In the genomic region with DNA sequence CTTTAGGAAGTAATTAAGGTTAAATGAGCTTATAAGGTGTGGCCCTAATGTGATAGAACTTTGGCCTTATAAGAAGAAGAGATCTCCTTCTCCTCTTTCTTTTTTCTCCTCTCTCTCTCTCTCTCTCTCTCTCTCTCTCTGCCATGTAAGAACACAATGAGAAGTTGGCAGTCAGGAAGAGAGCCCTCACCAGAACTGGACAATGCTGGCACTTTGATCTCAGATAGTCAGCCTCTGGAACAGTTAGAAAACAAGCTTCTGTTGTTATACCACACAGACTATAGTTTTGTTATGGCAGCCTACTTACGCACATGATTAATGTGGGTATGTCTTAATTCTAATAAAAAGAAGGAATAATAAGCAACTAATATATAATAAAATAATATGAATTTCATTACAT, we compare ENCODE assay signal across 27 cellular contexts.
"Had no signal": no experiment of that assay in that cellular context is flagged by ENCODE, and none has a peak within 500 bp of the region (broad histone marks: within the 10 kb centered on the region; RNA-seq: fewer than 3 reads in every experiment).

No MANE protein-coding gene starts in this region.

- H3K27ac Mint-ChIP-seq: activated CD4-positive, alpha-beta memory T cell treated with anti-CD3 and anti-CD28 coated beads for 36 hours; activated CD4-positive, alpha-beta T cell treated with anti-CD3 and anti-CD28 coated beads for 36 hours; activated CD4-positive, alpha-beta T cell treated with anti-CD3 and anti-CD28 coated beads, Interleukin-2, amount 10 ng/mL, durations not matched to agents 24 days and 14 days; activated CD8-positive, alpha-beta memory T cell treated with anti-CD3 and anti-CD28 coated beads, Interleukin-2, amount 10 ng/mL, durations not matched to agents 7 days and 5 days; activated CD8-positive, alpha-beta T cell treated with anti-CD3 and anti-CD28 coated beads, Interleukin-2, amount 10 ng/mL, durations not matched to agents 7 days and 5 days; activated naive CD4-positive, alpha-beta T cell treated with anti-CD3 and anti-CD28 coated beads for 36 hours; activated naive CD4-positive, alpha-beta T cell treated with anti-CD3 and anti-CD28 coated beads, Interleukin-2, amount 50 U/mL, for 24 hours; activated naive CD8-positive, alpha-beta T cell treated with anti-CD3 and anti-CD28 coated beads for 36 hours; activated naive CD8-positive, alpha-beta T cell treated with anti-CD3 and anti-CD28 coated beads, Interleukin-2, amount 50 U/mL, for 24 hours; activated T-helper 1 cell treated with anti-CD3 and anti-CD28 coated beads, Interleukin-12 subunit alpha, Interleukin-12 subunit beta, Interleukin-2, Interleukin-4 antibody, amounts not matched to agents 30 ng/mL and 10 ng/mL and 1 ng/mL, durations not matched to agents 14 hours and 24 hours and 36 hours; activated T-helper 2 cell treated with anti-CD3 and anti-CD28 coated beads, Interferon-gamma antibody, Interleukin-2, Interleukin-4, amounts not matched to agents 10 μg/mL and 5 μg/mL and 100 μg/mL, durations not matched to agents 14 hours and 24 hours and 36 hours; effector memory CD8-positive, alpha-beta T cell had no signal

- H3K27me3 Mint-ChIP-seq: activated CD4-positive, alpha-beta memory T cell treated with anti-CD3 and anti-CD28 coated beads for 36 hours; activated CD4-positive, alpha-beta T cell treated with anti-CD3 and anti-CD28 coated beads for 36 hours; activated CD4-positive, alpha-beta T cell treated with anti-CD3 and anti-CD28 coated beads, Interleukin-2, amount 10 ng/mL, durations not matched to agents 24 days and 14 days; activated CD8-positive, alpha-beta memory T cell treated with anti-CD3 and anti-CD28 coated beads, Interleukin-2, amount 10 ng/mL, durations not matched to agents 7 days and 5 days; activated naive CD4-positive, alpha-beta T cell treated with anti-CD3 and anti-CD28 coated beads, Interleukin-2, amount 50 U/mL, for 24 hours; activated naive CD8-positive, alpha-beta T cell treated with anti-CD3 and anti-CD28 coated beads for 36 hours; activated naive CD8-positive, alpha-beta T cell treated with anti-CD3 and anti-CD28 coated beads, Interleukin-2, amount 50 U/mL, for 24 hours; effector memory CD8-positive, alpha-beta T cell had no signal

- H3K4me1 Mint-ChIP-seq: activated CD4-positive, alpha-beta T cell treated with anti-CD3 and anti-CD28 coated beads for 36 hours; activated CD4-positive, alpha-beta T cell treated with anti-CD3 and anti-CD28 coated beads, Interleukin-2, amount 10 ng/mL, durations not matched to agents 24 days and 14 days; activated CD8-positive, alpha-beta memory T cell treated with anti-CD3 and anti-CD28 coated beads, Interleukin-2, amount 10 ng/mL, durations not matched to agents 7 days and 5 days; activated naive CD4-positive, alpha-beta T cell treated with anti-CD3 and anti-CD28 coated beads, Interleukin-2, amount 50 U/mL, for 24 hours; activated naive CD8-positive, alpha-beta T cell treated with anti-CD3 and anti-CD28 coated beads for 36 hours; activated naive CD8-positive, alpha-beta T cell treated with anti-CD3 and anti-CD28 coated beads, Interleukin-2, amount 50 U/mL, for 24 hours had no signal

- DNase-seq: activated CD4-positive, alpha-beta memory T cell treated with anti-CD3 and anti-CD28 coated beads for 36 hours; activated CD4-positive, alpha-beta T cell treated with anti-CD3 and anti-CD28 coated beads for 36 hours; activated CD4-positive, alpha-beta T cell treated with anti-CD3 and anti-CD28 coated beads, Interleukin-2, amount 10 ng/mL, durations not matched to agents 24 days and 14 days; activated CD4-positive, CD25-positive, alpha-beta regulatory T cell; activated CD4-positive, CD25-positive, alpha-beta regulatory T cell treated with anti-CD3 and anti-CD28 coated beads, Interleukin-2, amount 50 U/mL, for 72 hours; activated CD8-positive, alpha-beta memory T cell treated with anti-CD3 and anti-CD28 coated beads, Interleukin-2, amount 10 ng/mL, durations not matched to agents 7 days and 5 days; activated CD8-positive, alpha-beta memory T cell treated with anti-CD3 and anti-CD28 coated beads, Interleukin-2, amount 50 U/mL, for 4 hours; activated CD8-positive, alpha-beta T cell treated with anti-CD3 and anti-CD28 coated beads, Interleukin-2, amount 10 ng/mL, durations not matched to agents 7 days and 5 days; activated effector memory CD4-positive, alpha-beta T cell treated with anti-CD3 and anti-CD28 coated beads, Interleukin-2, amount 50 U/mL, for 16 hours; activated naive CD4-positive, alpha-beta T cell treated with anti-CD3 and anti-CD28 coated beads for 36 hours; activated naive CD8-positive, alpha-beta T cell treated with anti-CD3 and anti-CD28 coated beads for 36 hours; activated naive CD8-positive, alpha-beta T cell treated with anti-CD3 and anti-CD28 coated beads, Interleukin-2, amount 50 U/mL, for 24 hours; activated T-cell treated with anti-CD3 and anti-CD28 coated beads, Interleukin-2, amount 50 U/mL, for 1 hour; activated T-cell treated with anti-CD3 and anti-CD28 coated beads, Interleukin-2, amount 50 U/mL, for 48 hours; adrenal gland; aorta; body of pancreas; cortex of kidney; dermis blood vessel endothelial cell; effector CD4-positive, alpha-beta T cell; effector memory CD8-positive, alpha-beta T cell; erythroblast; foreskin keratinocyte; T-helper 2 cell had no signal

- H3K4me3 Mint-ChIP-seq: activated CD4-positive, alpha-beta memory T cell treated with anti-CD3 and anti-CD28 coated beads for 36 hours; activated CD4-positive, alpha-beta T cell treated with anti-CD3 and anti-CD28 coated beads for 36 hours; activated CD4-positive, alpha-beta T cell treated with anti-CD3 and anti-CD28 coated beads, Interleukin-2, amount 10 ng/mL, durations not matched to agents 24 days and 14 days; activated CD8-positive, alpha-beta memory T cell treated with anti-CD3 and anti-CD28 coated beads, Interleukin-2, amount 10 ng/mL, durations not matched to agents 7 days and 5 days; activated CD8-positive, alpha-beta T cell treated with anti-CD3 and anti-CD28 coated beads, Interleukin-2, amount 10 ng/mL, durations not matched to agents 7 days and 5 days; activated naive CD4-positive, alpha-beta T cell treated with anti-CD3 and anti-CD28 coated beads for 36 hours; activated naive CD4-positive, alpha-beta T cell treated with anti-CD3 and anti-CD28 coated beads, Interleukin-2, amount 50 U/mL, for 24 hours; activated naive CD8-positive, alpha-beta T cell treated with anti-CD3 and anti-CD28 coated beads for 36 hours; activated naive CD8-positive, alpha-beta T cell treated with anti-CD3 and anti-CD28 coated beads, Interleukin-2, amount 50 U/mL, for 24 hours; activated T-helper 1 cell treated with anti-CD3 and anti-CD28 coated beads, Interleukin-12 subunit alpha, Interleukin-12 subunit beta, Interleukin-2, Interleukin-4 antibody, amounts not matched to agents 30 ng/mL and 10 ng/mL and 1 ng/mL, durations not matched to agents 14 hours and 24 hours and 36 hours; effector memory CD8-positive, alpha-beta T cell had no signal

- ATAC-seq: activated CD4-positive, alpha-beta T cell treated with anti-CD3 and anti-CD28 coated beads for 36 hours; activated CD8-positive, alpha-beta memory T cell treated with anti-CD3 and anti-CD28 coated beads, Interleukin-2, amount 10 ng/mL, durations not matched to agents 7 days and 5 days; activated CD8-positive, alpha-beta T cell treated with anti-CD3 and anti-CD28 coated beads, Interleukin-2, amount 10 ng/mL, durations not matched to agents 7 days and 5 days; activated naive CD8-positive, alpha-beta T cell treated with anti-CD3 and anti-CD28 coated beads, Interleukin-2, amount 50 U/mL, for 24 hours; body of pancreas; effector memory CD8-positive, alpha-beta T cell; foreskin keratinocyte had no signal

- H3K9me3 Mint-ChIP-seq: activated CD4-positive, alpha-beta T cell treated with anti-CD3 and anti-CD28 coated beads, Interleukin-2, amount 10 ng/mL, durations not matched to agents 24 days and 14 days had no signal

- H3K36me3 Mint-ChIP-seq: activated CD4-positive, alpha-beta memory T cell treated with anti-CD3 and anti-CD28 coated beads for 36 hours; activated CD8-positive, alpha-beta memory T cell treated with anti-CD3 and anti-CD28 coated beads, Interleukin-2, amount 10 ng/mL, durations not matched to agents 7 days and 5 days; activated naive CD4-positive, alpha-beta T cell treated with anti-CD3 and anti-CD28 coated beads, Interleukin-2, amount 50 U/mL, for 24 hours; activated naive CD8-positive, alpha-beta T cell treated with anti-CD3 and anti-CD28 coated beads for 36 hours had no signal
